1 cellular context compared by ENCODE assay signal in genomic region chr20:41697861-41698559, GRCh38.
TF ChIP-seq lines count a peak whose summit lies in the region.

No MANE protein-coding gene starts in this region.

TF ChIP-seq in K562, 482 proteins besides CTCF, POLR2A, EP300 and RAD21 (continued from another document):
- TF ChIP-seq ARNT (IDR thresholded peaks at IDR 0.05) (no peak), ZMIZ1 (IDR thresholded peaks at IDR 0.05; ENCODE audit: low read depth in 2 of 2, low read length in 2 of 2) (no peak), SLC30A9 (CRISPR knock-in tag; IDR thresholded peaks at IDR 0.05) (no peak), RBM39 (optimal IDR thresholded peaks at IDR 0.05; ENCODE audit: low read depth, low read length) (no peak), ZNF778 (CRISPR knock-in tag; IDR thresholded peaks at IDR 0.05) (no peak), GTF3C2 (IDR thresholded peaks at IDR 0.05; ENCODE audit: borderline replicate concordance, extremely low read depth, insufficient read length) (no peak), NFATC3 (IDR thresholded peaks at IDR 0.05) (0 out of 2 replicates have a peak, but pooled peaks have one; percentile 28), ZNF592 (IDR thresholded peaks at IDR 0.05) (no peak), SP1 (CRISPR knock-in tag; IDR thresholded peaks at IDR 0.05) (no peak), USF2 (CRISPR knock-in tag; IDR thresholded peaks at IDR 0.05) (0 out of 2 replicates have a peak, but pooled peaks have one; percentile 20), ETV1 (tag; conservative IDR thresholded peaks at IDR 0.05; ENCODE audit: low read depth) (no peak), STAT5B (CRISPR knock-in tag; IDR thresholded peaks at IDR 0.05) (no peak), JUND (IDR thresholded peaks at IDR 0.05; ENCODE audit: borderline replicate concordance, low read depth, low read length) (peak; percentile 13; the same call in 1 of the 2 replicates), JUND (tag; IDR thresholded peaks at IDR 0.05; ENCODE audit: borderline replicate concordance, low read depth, low read length) (no peak; the same call in 2 of the 3 replicates), POLR2B (IDR thresholded peaks at IDR 0.05; ENCODE audit: low read depth, partially characterized antibody) (no peak), NFIC (IDR thresholded peaks at IDR 0.05) (no peak), CEBPB (tag; IDR thresholded peaks at IDR 0.05) (peak; percentile 76), CC2D1A (IDR thresholded peaks at IDR 0.05) (no peak), HDAC1 (IDR thresholded peaks at IDR 0.05) (no peak), ZNF398 (CRISPR knock-in tag; IDR thresholded peaks at IDR 0.05) (no peak), ZNF143 (CRISPR knock-in tag; IDR thresholded peaks at IDR 0.05) (no peak), IRF9 (tag; IDR thresholded peaks at IDR 0.05) (no peak), RAD51 (IDR thresholded peaks at IDR 0.05; ENCODE audit: borderline replicate concordance, low read depth) (peak; percentile 28; the same call in 1 of the 2 replicates), BCLAF1 (IDR thresholded peaks at IDR 0.05; ENCODE audit: borderline replicate concordance in 1 of 2, control insufficient read depth in 1 of 2, low read depth in 2 of 2, low read length in 1 of 2) (no peak), HNRNPH1 (optimal IDR thresholded peaks at IDR 0.05; ENCODE audit: low read depth, low read length) (no peak), FIP1L1 (IDR thresholded peaks at IDR 0.05; ENCODE audit: low read depth, low read length, poor library complexity, severe bottlenecking) (no peak), ZNF766 (CRISPR knock-in tag; conservative IDR thresholded peaks at IDR 0.05) (0 out of 2 replicates have a peak, but pooled peaks have one; percentile 22), MCM3 (IDR thresholded peaks at IDR 0.05) (no peak), ZNF764 (CRISPR knock-in tag; IDR thresholded peaks at IDR 0.05; ENCODE audit: low read depth) (no peak), ZKSCAN3 (CRISPR knock-in tag; IDR thresholded peaks at IDR 0.05) (no peak), DEAF1 (CRISPR knock-in tag; IDR thresholded peaks at IDR 0.05) (0 out of 2 replicates have a peak, but pooled peaks have one; percentile 47)
TF ChIP-seq in K562: peak in this region for 12.
